8 cellular contexts compared by ENCODE assay signal in genomic region chr1:11012260-11013159, GRCh38.
DNase-seq lines count a peak whose midpoint lies in the region; ATAC-seq, FAIRE-seq and TF ChIP-seq lines count a peak whose summit lies in the region.

TSS of gene TARDBP (plus strand) at chr1:11012654. CDS start at chr1:11013728, 1,074 bp downstream.

- peak; percentile 72 for TF ChIP-seq POLR2A in H54 (IDR thresholded peaks at IDR 0.05; ENCODE audit: low read depth, low read length)

- H3K4me1 Mint-ChIP-seq in nephron: peaks cover 10% of the 10 kb centered on the region

- peak within 1 kb of the TSS; percentile 92 to 96 (median 93) for H3K4me3 Mint-ChIP-seq in nephron

- no peaks in the 10 kb centered on the region for H3K27me3 Mint-ChIP-seq in nephron (ENCODE audit: low read depth)

- no peak for FAIRE-seq in H54 (lab: Jason Lieb, UNC)

- POLR2A ChIA-PET in RWPE1 (lab: Yijun Ruan, JAX; ENCODE audit: low non-redundant PET): interaction anchor here (0.7 to 1.1 kb wide), 3 partner anchors 37 to 627 kb away, joined by 3 to 4 read pairs (median 3); no protein-coding TSS in a partner anchor

- peak within 1 kb of the TSS; percentile 88 for H3K27ac ChIP-seq in RWPE1

- peak; percentile 90 for ATAC-seq in stimulated activated naive CD8-positive, alpha-beta T cell treated with anti-CD3 and anti-CD28 coated beads, Interleukin-15, Interleukin-2, amounts not matched to agents 100 U/mL and 50 U/mL, for 24 hours

- DNase-seq in ELF-1 (ENCODE audit: low read depth, low spot score) (peak; percentile 95), H54 (ENCODE audit: insufficient read length, low spot score) (peak; percentile 75), LoVo (ENCODE audit: low spot score) (peak; percentile 91), RWPE1 (ENCODE audit: low spot score) (peak; percentile 98), fibroblast of pulmonary artery (ENCODE audit: low read depth) (peak; percentile 88)
- DNase-seq in activated T-helper 9 cell treated with anti-CD3 and anti-CD28 coated beads, Interleukin-2, amount 50 U/mL, for 16 hours (ENCODE audit: low read depth): peak; percentile 83
- peak; percentile 92 for DNase-seq in stimulated activated naive CD8-positive, alpha-beta T cell treated with anti-CD3 and anti-CD28 coated beads, Interleukin-15, Interleukin-2, amounts not matched to agents 100 U/mL and 50 U/mL, for 24 hours

- CTCF ChIA-PET in RWPE1 (lab: Yijun Ruan, JAX): interaction anchor here (0.9 to 1.2 kb wide), 2 partner anchors 229 to 506 kb away, joined by 3 to 6 read pairs; no protein-coding TSS in a partner anchor

- H3K4me3 ChIP-seq in fibroblast of pulmonary artery (replicated peaks; ENCODE audit: low read depth, low read length): peak within 1 kb of the TSS; percentile 89

- H3K36me3 Mint-ChIP-seq in nephron (ENCODE audit: low read depth): peaks cover 28% of the 10 kb centered on the region

- no peaks in the 10 kb centered on the region for H3K9me3 Mint-ChIP-seq in nephron

- TF ChIP-seq CTCF in RWPE1 (conservative IDR thresholded peaks at IDR 0.05; ENCODE audit: low read depth) (no peak), fibroblast of pulmonary artery (IDR thresholded peaks at IDR 0.05; ENCODE audit: low read length, missing control alignments) (no peak), nephron (IDR thresholded peaks at IDR 0.05; ENCODE audit: unreplicated experiment in 3 of 3) (no peak)

- H3K27ac Mint-ChIP-seq in nephron: peak within 1 kb of the TSS; percentile 100

Comparison
In these comparisons a context has a peak if more than half of its experiments do, and no peak if none do; other contexts are left out.
1. Peak in every context shown above with its lines: DNase-seq, ATAC-seq, H3K4me3 ChIP-seq and H3K27ac ChIP-seq.